In genomic region chr15:83554558-83554957, GRCh38 we compare ENCODE assay signal across 28 cellular contexts.
"Had no signal": no experiment of that assay in that cellular context is flagged by ENCODE, and none has a peak within 500 bp of the region (broad histone marks: within the 10 kb centered on the region; RNA-seq: fewer than 3 reads in every experiment).

No MANE protein-coding gene starts in this region.

- H3K4me3 ChIP-seq: colonic mucosa, coronary artery, dorsolateral prefrontal cortex, esophagus muscularis mucosa, esophagus squamous epithelium, gastrocnemius medialis, gastroesophageal sphincter, heart left ventricle, heart right ventricle had no signal

- H3K27me3 ChIP-seq: colonic mucosa, dorsolateral prefrontal cortex had no signal

- H3K36me3 ChIP-seq: colonic mucosa, esophagus muscularis mucosa, esophagus squamous epithelium, gastrocnemius medialis, gastroesophageal sphincter, heart left ventricle, heart right ventricle had no signal

- FAIRE-seq: endometrium, endothelial cell of umbilical vein, frontal cortex had no signal

- DNase-seq: colonic mucosa; cortex of kidney; dermis blood vessel endothelial cell; dorsolateral prefrontal cortex; effector CD4-positive, alpha-beta T cell; effector CD8-positive, alpha-beta T cell; effector memory CD4-positive, alpha-beta T cell; effector memory CD8-positive, alpha-beta T cell; endodermal cell; erythroblast; esophagus squamous epithelium; foreskin fibroblast; foreskin keratinocyte; foreskin melanocyte; gastrocnemius medialis; glutamatergic neuron; head of caudate nucleus; heart left ventricle; heart right ventricle had no signal

- H3K4me3 Mint-ChIP-seq: dendritic cell treated with granulocyte-macrophage colony-stimulating factor and Interleukin-4, amounts not matched to agents 40 ng/mL and 50 ng/mL, for 4 days; effector memory CD8-positive, alpha-beta T cell; endodermal cell had no signal

- H3K4me1 ChIP-seq: colonic mucosa, foreskin keratinocyte, gastrocnemius medialis, heart left ventricle, heart right ventricle had no signal

- ATAC-seq: effector memory CD8-positive, alpha-beta T cell; esophagus mucosa; foreskin keratinocyte; gastrocnemius medialis; gastroesophageal sphincter; heart left ventricle; heart right ventricle had no signal

- H3K9me3 ChIP-seq: colonic mucosa, esophagus muscularis mucosa, esophagus squamous epithelium, gastrocnemius medialis, gastroesophageal sphincter, heart left ventricle, heart right ventricle had no signal

- H3K27ac Mint-ChIP-seq: dendritic cell treated with granulocyte-macrophage colony-stimulating factor and Interleukin-4, amounts not matched to agents 40 ng/mL and 50 ng/mL, for 4 days; effector memory CD8-positive, alpha-beta T cell; endodermal cell had no signal

- H3K9me3 Mint-ChIP-seq: dendritic cell treated with granulocyte-macrophage colony-stimulating factor and Interleukin-4, amounts not matched to agents 40 ng/mL and 50 ng/mL, for 4 days; effector memory CD8-positive, alpha-beta T cell had no signal

- H3K27ac ChIP-seq: colonic mucosa, coronary artery, epithelial cell of prostate, esophagus muscularis mucosa, esophagus squamous epithelium, foreskin keratinocyte, gastrocnemius medialis, gastroesophageal sphincter, heart left ventricle, heart right ventricle had no signal
